ENCODE assay signal across 8 cellular contexts in genomic region chr17:63425478-63425877, GRCh38. TPM values are rescaled to one million over a fixed set of nuclear protein-coding genes. Genes with fewer than 3 reads are reported as not detected.
DNase-seq lines count a peak whose midpoint lies in the region; ATAC-seq and TF ChIP-seq lines count a peak whose summit lies in the region.

No MANE protein-coding gene starts in this region.

- no peak overlapping the region for H2AFZ ChIP-seq in mammary epithelial cell (ENCODE audit: low read depth, low read length)

- H3K4me1 Mint-ChIP-seq in Caco-2 (ENCODE audit: low read depth, unreplicated experiment) = no peaks in the 10 kb centered on the region

- dilution Hi-C loops in mammary epithelial cell (cut with HindIII; ENCODE audit: low sequenced_read_pairs) = loop anchor here (5.0 to 25.0 kb wide), 2 partner anchors 67 to 187 kb away; partner anchors contain the start of genes MAP3K3 and TACO1

- H3K9me3 Mint-ChIP-seq in Caco-2 (ENCODE audit: unreplicated experiment) = no peaks in the 10 kb centered on the region

- no peaks in the 10 kb centered on the region for H3K79me2 ChIP-seq in mammary epithelial cell (ENCODE audit: insufficient read depth, low read length)

- no peak for ATAC-seq in GM21528 (IDR thresholded peaks at IDR 0.05; ENCODE audit: low FRiP score, unreplicated experiment)

- H3K36me3 ChIP-seq in Caco-2 (ENCODE audit: control insufficient read depth, insufficient read depth, low read length) (no peaks in the 10 kb centered on the region), mammary epithelial cell (ENCODE audit: insufficient read depth, low read length) (peaks cover 5% of the 10 kb centered on the region)

- intact Hi-C loops in Caco-2 (cut with micrococcal nuclease; ENCODE audit: unreplicated experiment) = loop anchor here (1.0 to 10.0 kb wide), 4 partner anchors 54 to 269 kb away; no protein-coding TSS in a partner anchor
- intact Hi-C loops in mammary epithelial cell (cut with micrococcal nuclease) = loop anchor here (1.0 to 10.0 kb wide), 3 partner anchors 54 to 409 kb away; no protein-coding TSS in a partner anchor

- CTCF ChIA-PET in Caco-2 (lab: Charles Lee) = interaction anchor here (0.5 to 4.0 kb wide), 34 partner anchors 9 to 912 kb away, joined by 3 to 107 read pairs (median 4); partner anchors contain the start of genes ACE, CYB561, DCAF7 and DDX42
- CTCF ChIA-PET in HEK293T (lab: Yijun Ruan, JAX) = interaction anchor here (0.5 to 3.9 kb wide), 27 partner anchors 9 to 480 kb away, joined by 3 to 46 read pairs (median 4); partner anchors contain the start of genes ACE and TACO1
- CTCF ChIA-PET in mammary epithelial cell (lab: Charles Lee; ENCODE audit: low non-redundant PET) = interaction anchor here (0.6 kb wide), 7 partner anchors 16 to 193 kb away, joined by 3 to 21 read pairs (median 4); partner anchors contain the start of gene ACE

- peak; percentile 89 to 96 for TF ChIP-seq CTCF in Caco-2 (IDR thresholded peaks at IDR 0.05; ENCODE audit: insufficient read depth in 1 of 2, low read depth in 1 of 2, low read length in 1 of 2, severe bottlenecking in 1 of 2, unreplicated experiment in 1 of 2)
- peak; percentile 84 for TF ChIP-seq CTCF in WI38 (IDR thresholded peaks at IDR 0.05; ENCODE audit: low read depth, low read length)
- TF ChIP-seq CTCF in mammary epithelial cell (conservative IDR thresholded peaks at IDR 0.05 in 1 of 2, IDR thresholded peaks at IDR 0.05 in 1 of 2; ENCODE audit: extremely low read depth in 1 of 2, insufficient read depth in 1 of 2, low read depth in 1 of 2, low read length in 2 of 2) = peak; percentile 88 to 98

- BruUV-seq in Caco-2 (replicated peaks; lab: Mats Ljungman, UMichigan) (no TSS peak), mammary epithelial cell (replicated peaks; lab: Mats Ljungman, UMichigan) (no TSS peak)

- no peaks in the 10 kb centered on the region for H3K9me3 ChIP-seq in Caco-2
- no peaks in the 10 kb centered on the region for H3K9me3 ChIP-seq in mammary epithelial cell (replicated peaks; ENCODE audit: insufficient read depth, low read length)

- no peaks in the 10 kb centered on the region for H3K27me3 ChIP-seq in Caco-2 (replicated peaks; ENCODE audit: control insufficient read depth, insufficient read depth, low read length)
- H3K27me3 ChIP-seq in mammary epithelial cell (ENCODE audit: insufficient read depth, low read length) = no peaks in the 10 kb centered on the region

- H3K4me1 ChIP-seq in Caco-2 (no peaks in the 10 kb centered on the region), mammary epithelial cell (ENCODE audit: insufficient read depth, low read length) (peaks cover 18% of the 10 kb centered on the region)

- H3K27ac ChIP-seq in mammary epithelial cell (ENCODE audit: insufficient read depth, low read depth, low read length) = no peak overlapping the region

- no peak overlapping the region for H3K4me3 ChIP-seq in Caco-2 (ENCODE audit: low read depth, low read length)
- no peak overlapping the region for H3K4me3 ChIP-seq in WI38 (ENCODE audit: low read depth, low read length)
- no peak overlapping the region for H3K4me3 ChIP-seq in mammary epithelial cell (replicated peaks in 1 of 3; ENCODE audit: insufficient read depth in 1 of 3, low read depth in 2 of 3, low read length in 3 of 3)

- H3K27me3 Mint-ChIP-seq in Caco-2 (ENCODE audit: insufficient read depth, unreplicated experiment) = peaks cover 8% of the 10 kb centered on the region

- POLR2A ChIA-PET in Caco-2 (lab: Charles Lee) (interaction anchor here (0.5 kb wide), 1 partner anchor 197 kb away, joined by 3 read pairs; the partner anchor contains the start of gene MAP3K3), HEK293T (lab: Yijun Ruan, JAX) (interaction anchor here (0.6 to 2.3 kb wide), 6 partner anchors 9 to 197 kb away, joined by 3 to 10 read pairs (median 4); partner anchors contain the start of genes ACE, MAP3K3 and TACO1)

- peak; percentile 76 to 83 for DNase-seq in Caco-2
- DNase-seq in HEK293T (ENCODE audit: extremely low spot score) = peak; percentile 86
- DNase-seq in NCI-H2227 treated with DMSO at 0.1 percent for 48 hours (lab: John Stamatoyannopoulos, UW) = peak; percentile 83
- DNase-seq in mammary epithelial cell = peak; percentile 58
- peak; percentile 33 for DNase-seq in kidney glomerular epithelial cell (lab: John Stamatoyannopoulos, UW)
- DNase-seq in stimulated activated CD4-positive, alpha-beta T cell treated with anti-CD3 and anti-CD28 coated beads, Interleukin-1b, Interleukin-23, amount 100 ng/mL, for 48 hours = peak; percentile 69

- H3K4me2 ChIP-seq in mammary epithelial cell (ENCODE audit: insufficient read depth, low read depth, low read length) = no peak overlapping the region

- WGBS in mammary epithelial cell (ENCODE audit: low coverage, missing lambda C conversion rate) = 1% methylated on average over 7 of the region's 7 CpGs

- in situ Hi-C loops in mammary epithelial cell (cut with MboI; ENCODE audit: low sequenced_read_pairs in 2 of 2) = loop anchor here (10.0 kb wide), 1 partner anchor 189 kb away; no protein-coding TSS in a partner anchor

- H4K20me1 ChIP-seq in mammary epithelial cell (ENCODE audit: insufficient read depth, low read length) = no peaks in the 10 kb centered on the region

- H3K36me3 Mint-ChIP-seq in Caco-2 (ENCODE audit: insufficient read depth, unreplicated experiment) = no peaks in the 10 kb centered on the region

- H3K9ac ChIP-seq in mammary epithelial cell (ENCODE audit: insufficient read depth, low read length) = no peak overlapping the region

- no peak overlapping the region for H3K4me3 Mint-ChIP-seq in Caco-2 (ENCODE audit: unreplicated experiment)

- H3K27ac Mint-ChIP-seq in Caco-2 (ENCODE audit: unreplicated experiment) = no peak overlapping the region

TF ChIP-seq in HEK293T, 16 proteins besides CTCF, POLR2A, EP300 and RAD21:
- no peak for TF ChIP-seq FOXK2 (IDR thresholded peaks at IDR 0.05)
- no peak for TF ChIP-seq ZNF384 (IDR thresholded peaks at IDR 0.05)
- no peak for TF ChIP-seq CTBP1 (IDR thresholded peaks at IDR 0.05; ENCODE audit: borderline replicate concordance)
- TF ChIP-seq LEF1 (IDR thresholded peaks at IDR 0.05; ENCODE audit: borderline replicate concordance) = no peak
- no peak for TF ChIP-seq L3MBTL2 (conservative IDR thresholded peaks at IDR 0.05)
- no peak for TF ChIP-seq BHLHE40 (IDR thresholded peaks at IDR 0.05; ENCODE audit: borderline replicate concordance)
- no peak for TF ChIP-seq PKNOX1 (IDR thresholded peaks at IDR 0.05)
- TF ChIP-seq SP1 (IDR thresholded peaks at IDR 0.05) = no peak
- TF ChIP-seq FOXA1 (IDR thresholded peaks at IDR 0.05) = no peak
- TF ChIP-seq FOXM1 (IDR thresholded peaks at IDR 0.05; ENCODE audit: borderline replicate concordance) = no peak
- no peak for TF ChIP-seq NFRKB (IDR thresholded peaks at IDR 0.05)
- no peak for TF ChIP-seq HDGF (IDR thresholded peaks at IDR 0.05; ENCODE audit: borderline replicate concordance)
- TF ChIP-seq ELF4 (IDR thresholded peaks at IDR 0.05) = no peak
- no peak for TF ChIP-seq TARDBP (IDR thresholded peaks at IDR 0.05)
- TF ChIP-seq SUZ12 (IDR thresholded peaks at IDR 0.05) = no peak
- TF ChIP-seq ARNT (IDR thresholded peaks at IDR 0.05) = no peak
TF ChIP-seq in HEK293T: peak in this region for 0.

RNA-seq across cellular contexts. Expression of gene CYB561, which starts 20.6 kb away (rescaled TPM):
- 46.3 and 48.3 TPM in 2 replicates for total RNA-seq in Caco-2 (2022)
- 10 to 100 TPM; 26.6 to 35.8 TPM for total RNA-seq in mammary epithelial cell
- polyA plus RNA-seq in mammary epithelial cell = 26.5 TPM
- polyA minus RNA-seq in mammary epithelial cell = 59.4 TPM

RNA-seq across cellular contexts. Expression of gene ACE, which starts 51.4 kb away (rescaled TPM):
- total RNA-seq in Caco-2 (2022) (1.7 and 3.4 TPM in 2 replicates), mammary epithelial cell (1 to 10 TPM in 1 of 2 donors, not detected in 1; 3.0 TPM)
- polyA plus RNA-seq in mammary epithelial cell = 0.19 TPM
- polyA minus RNA-seq in mammary epithelial cell = not detected

Comparison
In these comparisons a context has a peak if more than half of its experiments do, and no peak if none do; other contexts are left out.
1. DNase-seq: peak in every context shown above with its lines; median percentile 86 in HEK293T; 83 in NCI-H2227 treated with DMSO at 0.1 percent for 48 hours; 80 in Caco-2; 69 in stimulated activated CD4-positive, alpha-beta T cell treated with anti-CD3 and anti-CD28 coated beads, Interleukin-1b, Interleukin-23, amount 100 ng/mL, for 48 hours; 58 in mammary epithelial cell; 33 in kidney glomerular epithelial cell.